ENCODE assay signal across 14 cellular contexts in the genomic region with DNA sequence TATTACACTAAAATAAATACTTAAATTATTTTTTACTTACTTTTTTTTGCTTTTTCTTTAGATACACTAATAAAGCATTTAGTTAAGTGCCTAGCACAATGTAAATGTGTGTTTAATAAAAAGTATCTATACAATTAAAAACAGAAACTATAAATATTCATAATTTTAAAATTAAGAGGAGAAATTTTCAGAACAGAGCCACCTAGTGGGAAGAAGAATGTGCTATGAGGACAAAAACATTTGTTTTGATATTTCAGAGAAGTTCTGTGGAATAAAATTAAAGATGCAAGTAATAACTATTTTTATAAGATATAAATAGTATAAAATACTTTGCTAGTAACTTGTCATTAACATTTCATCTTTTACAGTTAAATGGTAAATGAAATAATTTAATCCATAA. TPM values are rescaled to one million over a fixed set of nuclear protein-coding genes. Genes with fewer than 3 reads are reported as not detected.
DNase-seq lines count a peak whose midpoint lies in the region; ATAC-seq, FAIRE-seq and TF ChIP-seq lines count a peak whose summit lies in the region.
"Had no signal": no experiment of that assay in that cellular context is flagged by ENCODE, and none has a peak within 500 bp of the region (broad histone marks: within the 10 kb centered on the region; RNA-seq: fewer than 3 reads in every experiment).

No MANE protein-coding gene starts in this region.

- no peak overlapping the region for H3K9ac ChIP-seq in K562 (ENCODE audit: insufficient read depth in 1 of 2, low read depth in 2 of 2, low read length in 2 of 2)

- in situ Hi-C loops in K562 (cut with MboI) = no loop called here

- H3K4me1 Mint-ChIP-seq in mesothelial cell of epicardium = peaks cover under 1% of the 10 kb centered on the region
- H3K4me1 Mint-ChIP-seq: central memory CD8-positive, alpha-beta T cell had no signal

- H3K27ac Mint-ChIP-seq in mesothelial cell of epicardium = no peak overlapping the region

- no peak for FAIRE-seq in K562 (lab: Jason Lieb, UNC)

- H3K9me3 Mint-ChIP-seq in mesothelial cell of epicardium = no peaks in the 10 kb centered on the region
- H3K9me3 Mint-ChIP-seq: central memory CD8-positive, alpha-beta T cell had no signal

- H3K4me1 ChIP-seq in HEK293 (ENCODE audit: control insufficient read depth, insufficient read depth, low read length) (no peaks in the 10 kb centered on the region), K562 (replicated peaks in 1 of 2; ENCODE audit: control insufficient read depth in 2 of 2, insufficient read depth in 2 of 2, low read length in 2 of 2) (no peaks in the 10 kb centered on the region)

- no TSS peak for BruUV-seq in K562 (replicated peaks; lab: Mats Ljungman, UMichigan)

- no peaks in the 10 kb centered on the region for H3K36me3 ChIP-seq in HEK293 (ENCODE audit: control insufficient read depth in 2 of 2, insufficient read depth in 1 of 2, low read length in 2 of 2)
- H3K36me3 ChIP-seq in K562 (ENCODE audit: control insufficient read depth, insufficient read depth, low read length) = no peaks in the 10 kb centered on the region
- H3K36me3 ChIP-seq: SJSA1 had no signal

- no peak overlapping the region for H3K4me3 ChIP-seq in HEK293 (ENCODE audit: low read depth, low read length)
- no peak overlapping the region for H3K4me3 ChIP-seq in K562
- H3K4me3 ChIP-seq: SJSA1 had no signal

- H3K9me1 ChIP-seq in K562 (ENCODE audit: control insufficient read depth, insufficient read depth, low read length) = no peaks in the 10 kb centered on the region

- no peaks in the 10 kb centered on the region for H3K27me3 Mint-ChIP-seq in mesothelial cell of epicardium (ENCODE audit: low read depth)
- H3K27me3 Mint-ChIP-seq: central memory CD8-positive, alpha-beta T cell had no signal

- H3K27ac ChIP-seq in HEK293 (ENCODE audit: extremely low read depth, low read depth, low read length) = no peak overlapping the region
- H3K27ac ChIP-seq in K562 (ENCODE audit: extremely low read depth, low read depth, low read length) = no peak overlapping the region
- H3K27ac ChIP-seq: SJSA1 had no signal

- no peak overlapping the region for H2AFZ ChIP-seq in K562 (ENCODE audit: low read depth, low read length)

- H3K79me2 ChIP-seq in K562 (ENCODE audit: control insufficient read depth, insufficient read depth, low read length) = no peaks in the 10 kb centered on the region

- intact Hi-C loops in K562 (cut with micrococcal nuclease) = no loop called here

- no peaks in the 10 kb centered on the region for H3K36me3 Mint-ChIP-seq in mesothelial cell of epicardium

- H3K9me3 ChIP-seq in HEK293 (ENCODE audit: control insufficient read depth, insufficient read depth, low read depth, low read length) (no peaks in the 10 kb centered on the region), K562 (replicated peaks; ENCODE audit: control insufficient read depth, insufficient read depth, low read depth, low read length) (no peaks in the 10 kb centered on the region)
- H3K9me3 ChIP-seq: SJSA1 had no signal

- H4K20me1 ChIP-seq in K562 (replicated peaks; ENCODE audit: control insufficient read depth, insufficient read depth, low read length) = no peaks in the 10 kb centered on the region

- TF ChIP-seq EP300 in K562 (IDR thresholded peaks at IDR 0.05; ENCODE audit: low read length) = no peak

- POLR2A ChIA-PET in HEK293 (lab: Yijun Ruan, JAX) (no interaction called here), K562 (lab: Yijun Ruan, JAX) (no interaction called here)

- H3K4me3 Mint-ChIP-seq in mesothelial cell of epicardium = no peak overlapping the region
- H3K4me3 Mint-ChIP-seq: central memory CD8-positive, alpha-beta T cell had no signal

- no peak for TF ChIP-seq POLR2A in K562 (conservative IDR thresholded peaks at IDR 0.05)

- TF ChIP-seq CTCF in HEK293 (tag by site-specific recombination; IDR thresholded peaks at IDR 0.05) (no peak), K562 (IDR thresholded peaks at IDR 0.05 in 2 of 3, conservative IDR thresholded peaks at IDR 0.05 in 1 of 3; ENCODE audit: insufficient read depth in 2 of 3, low read depth in 1 of 3, low read length in 3 of 3) (peak in 1 of 3 experiments; percentile 48; a peak in 2 of 6 replicates), mesothelial cell of epicardium (IDR thresholded peaks at IDR 0.05; ENCODE audit: unreplicated experiment) (peak; percentile 59)

- DNase-seq in COLO829 (ENCODE audit: low spot score) (peak; percentile 9), K562 (ENCODE audit: extremely low read depth in 1 of 4, low spot score in 3 of 4) (peak in 1 of 4 experiments; percentile 1), mesothelial cell of epicardium (ENCODE audit: low spot score in 2 of 2, unreplicated experiment in 2 of 2) (no peak)
- no peak for DNase-seq in stimulated activated naive CD4-positive, alpha-beta T cell treated with Interleukin-2 at 50 U/mL for 16 hours (lab: John Stamatoyannopoulos, UW)
- DNase-seq: hippocampal formation; NCI-H1092 treated with DMSO at 0.1 percent for 48 hours; stimulated activated CD4-positive, alpha-beta T cell treated with anti-CD3 and anti-CD28 coated beads, Interleukin-4, amount 100 ng/mL, for 24 hours had no signal

- TF ChIP-seq RAD21 in K562 (CRISPR knock-in tag; conservative IDR thresholded peaks at IDR 0.05 in 1 of 2, IDR thresholded peaks at IDR 0.05 in 1 of 2) = no peak

- H3K4me2 ChIP-seq in K562 (ENCODE audit: insufficient read depth, low read length) = no peak overlapping the region

- ATAC-seq in K562 (no peak), GM21723 (IDR thresholded peaks at IDR 0.05; ENCODE audit: unreplicated experiment) (no peak), GM19328 (IDR thresholded peaks at IDR 0.05; ENCODE audit: unreplicated experiment) (no peak)

- CTCF ChIA-PET in HEK293 (lab: Yijun Ruan, JAX) (interaction anchor here (0.6 to 3.5 kb wide), 7 partner anchors 10 to 872 kb away, joined by 3 to 16 read pairs (median 7); no protein-coding TSS in a partner anchor), K562 (lab: Yijun Ruan, JAX; ENCODE audit: low intra/inter-chr PET ratio) (interaction anchor here (0.6 kb wide), 1 partner anchor 24 kb away, joined by 3 read pairs; no protein-coding TSS in a partner anchor)

- H3K27me3 ChIP-seq in K562 (ENCODE audit: control insufficient read depth in 2 of 2, insufficient read depth in 2 of 2, low read length in 2 of 2) = no peaks in the 10 kb centered on the region

TF ChIP-seq in HEK293, 187 proteins besides CTCF, POLR2A, EP300 and RAD21:
- TF ChIP-seq ZNF580 (tag by site-specific recombination; IDR thresholded peaks at IDR 0.05) (no peak), ZNF654 (tag by site-specific recombination; IDR thresholded peaks at IDR 0.05; ENCODE audit: low read depth) (0 out of 2 replicates have a peak, but pooled peaks have one; percentile 8)

TF ChIP-seq in K562, 482 proteins besides CTCF, POLR2A, EP300 and RAD21:
- TF ChIP-seq TEAD2 (tag; IDR thresholded peaks at IDR 0.05) (peak; percentile 91), TEAD1 (CRISPR knock-in tag; IDR thresholded peaks at IDR 0.05) (peak in 1 of 2 experiments; percentile 98; a peak in 3 of 4 replicates), TEAD4 (IDR thresholded peaks at IDR 0.05; ENCODE audit: low read length) (peak; percentile 78), TEAD4 (CRISPR knock-in tag; IDR thresholded peaks at IDR 0.05; ENCODE audit: borderline replicate concordance) (no peak), RBM34 (IDR thresholded peaks at IDR 0.05; ENCODE audit: borderline replicate concordance, insufficient read depth, low read length) (no peak)

RNA-seq across cellular contexts. Expression of gene PLSCR5, which starts 33.6 kb away (rescaled TPM):
- total RNA-seq in K562 (2011; cell fraction: chromatin; rRNA removed; ENCODE audit: low replicate concordance) = not detected in 2 replicates
- not detected in 2 replicates for total RNA-seq in K562 (2011; cell fraction: nucleolus; rRNA removed)
- not detected in 2 replicates for total RNA-seq in K562 (2011; cell fraction: nucleoplasm; rRNA removed)
- not detected in 2 replicates for total RNA-seq in K562 (2014; rRNA removed)
- not detected in 2 replicates for total RNA-seq in K562 (2014; rRNA removed; fragmentation: Illumina TruSeq; extraction: Trizol)
- total RNA-seq in K562 (2015; rRNA removed; fragmentation: Illumina TruSeq; extraction: Trizol) = not detected in 2 replicates
- total RNA-seq in K562 (2021) = not detected in 2 replicates
- not detected in 2 replicates for polyA plus RNA-seq in K562 (2011; rRNA removed)
- not detected in 2 replicates for polyA plus RNA-seq in K562 (2011; cell fraction: cytosol; rRNA removed)
- not detected in 2 replicates for polyA plus RNA-seq in K562 (2011; cell fraction: nucleus; rRNA removed)
- polyA plus RNA-seq in K562 (2012) = not detected in 2 replicates
- not detected in 2 replicates for polyA plus RNA-seq in K562 (2014; fragmentation: Illumina TruSeq; extraction: Trizol)
- polyA plus RNA-seq in K562 (2014; fragmentation: Nextera tagmentation; extraction: Ambion mirVana) = not detected
- not detected in 2 replicates for polyA plus RNA-seq in K562 (2014; rRNA removed)
- not detected in 2 replicates for polyA minus RNA-seq in K562 (2011; rRNA and poly(A)+ RNA removed)
- not detected in 2 replicates for polyA minus RNA-seq in K562 (2011; cell fraction: cytosol; rRNA and poly(A)+ RNA removed)
- not detected in 2 replicates for polyA minus RNA-seq in K562 (2011; cell fraction: nucleus; rRNA and poly(A)+ RNA removed)
- 0.20 TPM in 1 of 3 replicates, not detected in the others for total RNA-seq in mesothelial cell of epicardium
- total RNA-seq: activated CD8-positive, alpha-beta memory T cell treated with anti-CD3 and anti-CD28 coated beads for 36 hours; myocyte; SJSA1 had no signal
